In the genomic region with DNA sequence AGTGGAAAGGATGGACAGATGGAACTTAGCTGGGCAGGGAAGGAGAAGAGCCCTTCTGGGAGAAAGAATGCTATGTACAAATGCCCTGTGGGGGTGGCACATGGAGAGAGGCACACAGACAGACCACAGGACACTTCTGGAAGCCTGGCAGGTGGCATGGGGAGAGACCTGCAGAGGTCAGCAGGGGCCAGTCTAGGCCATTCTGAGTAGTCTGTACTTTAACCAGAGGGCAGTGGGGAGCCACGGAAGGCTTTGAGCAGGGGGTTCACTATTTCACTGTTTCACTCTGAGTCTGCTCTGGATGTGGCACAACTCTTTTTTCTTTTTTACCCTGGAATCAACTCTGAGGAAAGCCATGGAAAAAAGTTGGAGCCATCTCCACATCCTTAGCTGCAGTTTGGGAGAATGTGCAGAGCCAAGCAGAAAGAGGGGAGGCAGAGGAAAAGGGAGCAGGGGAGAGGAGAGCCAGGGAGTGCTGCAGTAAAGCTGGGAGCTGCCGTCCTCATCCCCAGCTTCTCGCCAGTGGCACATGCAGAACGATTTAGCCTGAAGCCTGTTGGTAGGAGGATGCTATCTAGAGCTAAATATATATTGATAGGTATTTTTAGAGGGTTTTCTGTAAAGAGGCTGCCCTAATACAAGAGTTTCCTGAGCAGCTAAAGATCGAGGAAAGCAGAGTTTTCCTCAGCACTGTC, we compare ENCODE assay signal across 33 cellular contexts. TPM values are rescaled to one million over a fixed set of nuclear protein-coding genes. Genes with fewer than 3 reads are reported as not detected.
"Had no signal": no experiment of that assay in that cellular context is flagged by ENCODE, and none has a peak within 500 bp of the region (broad histone marks: within the 10 kb centered on the region; RNA-seq: fewer than 3 reads in every experiment).

No MANE protein-coding gene starts in this region.

- H3K27me3 ChIP-seq: adrenal gland, body of pancreas, colonic mucosa, esophagus squamous epithelium had no signal

- H3K9me3 Mint-ChIP-seq: activated CD4-positive, alpha-beta memory T cell treated with anti-CD3 and anti-CD28 coated beads for 36 hours; activated CD4-positive, alpha-beta T cell treated with anti-CD3 and anti-CD28 coated beads, Interleukin-2, amount 10 ng/mL, durations not matched to agents 24 days and 14 days; activated naive CD4-positive, alpha-beta T cell treated with anti-CD3 and anti-CD28 coated beads for 36 hours; activated naive CD4-positive, alpha-beta T cell treated with anti-CD3 and anti-CD28 coated beads, Interleukin-2, amount 50 U/mL, for 24 hours; activated naive CD8-positive, alpha-beta T cell treated with anti-CD3 and anti-CD28 coated beads for 36 hours; activated naive CD8-positive, alpha-beta T cell treated with anti-CD3 and anti-CD28 coated beads, Interleukin-2, amount 50 U/mL, for 24 hours; activated T-helper 1 cell treated with anti-CD3 and anti-CD28 coated beads, Interleukin-12 subunit alpha, Interleukin-12 subunit beta, Interleukin-2, Interleukin-4 antibody, amounts not matched to agents 30 ng/mL and 10 ng/mL and 1 ng/mL, durations not matched to agents 14 hours and 24 hours and 36 hours; activated T-helper 2 cell treated with anti-CD3 and anti-CD28 coated beads, Interferon-gamma antibody, Interleukin-2, Interleukin-4, amounts not matched to agents 10 μg/mL and 5 μg/mL and 100 μg/mL, durations not matched to agents 14 hours and 24 hours and 36 hours had no signal

- H3K4me3 ChIP-seq: adrenal gland, body of pancreas, colonic mucosa, esophagus squamous epithelium had no signal

- H3K27ac ChIP-seq: adrenal gland, body of pancreas, colonic mucosa, epithelial cell of prostate, esophagus squamous epithelium had no signal

- H3K27ac Mint-ChIP-seq: activated CD4-positive, alpha-beta memory T cell treated with anti-CD3 and anti-CD28 coated beads for 36 hours; activated CD4-positive, alpha-beta T cell treated with anti-CD3 and anti-CD28 coated beads for 36 hours; activated CD4-positive, alpha-beta T cell treated with anti-CD3 and anti-CD28 coated beads, Interleukin-2, amount 10 ng/mL, durations not matched to agents 24 days and 14 days; activated CD8-positive, alpha-beta memory T cell treated with anti-CD3 and anti-CD28 coated beads, Interleukin-2, amount 10 ng/mL, durations not matched to agents 7 days and 5 days; activated CD8-positive, alpha-beta T cell treated with anti-CD3 and anti-CD28 coated beads, Interleukin-2, amount 10 ng/mL, durations not matched to agents 7 days and 5 days; activated naive CD4-positive, alpha-beta T cell treated with anti-CD3 and anti-CD28 coated beads for 36 hours; activated naive CD4-positive, alpha-beta T cell treated with anti-CD3 and anti-CD28 coated beads, Interleukin-2, amount 50 U/mL, for 24 hours; activated naive CD8-positive, alpha-beta T cell treated with anti-CD3 and anti-CD28 coated beads for 36 hours; activated naive CD8-positive, alpha-beta T cell treated with anti-CD3 and anti-CD28 coated beads, Interleukin-2, amount 50 U/mL, for 24 hours; activated T-helper 1 cell treated with anti-CD3 and anti-CD28 coated beads, Interleukin-12 subunit alpha, Interleukin-12 subunit beta, Interleukin-2, Interleukin-4 antibody, amounts not matched to agents 30 ng/mL and 10 ng/mL and 1 ng/mL, durations not matched to agents 14 hours and 24 hours and 36 hours; activated T-helper 2 cell treated with anti-CD3 and anti-CD28 coated beads, Interferon-gamma antibody, Interleukin-2, Interleukin-4, amounts not matched to agents 10 μg/mL and 5 μg/mL and 100 μg/mL, durations not matched to agents 14 hours and 24 hours and 36 hours had no signal

- H3K36me3 ChIP-seq: adrenal gland, colonic mucosa, esophagus squamous epithelium had no signal

- H3K4me1 Mint-ChIP-seq: activated CD4-positive, alpha-beta T cell treated with anti-CD3 and anti-CD28 coated beads for 36 hours; activated naive CD4-positive, alpha-beta T cell treated with anti-CD3 and anti-CD28 coated beads, Interleukin-2, amount 50 U/mL, for 24 hours; activated naive CD8-positive, alpha-beta T cell treated with anti-CD3 and anti-CD28 coated beads for 36 hours; activated naive CD8-positive, alpha-beta T cell treated with anti-CD3 and anti-CD28 coated beads, Interleukin-2, amount 50 U/mL, for 24 hours had no signal

- H3K4me1 ChIP-seq: adrenal gland, body of pancreas, colonic mucosa, esophagus squamous epithelium had no signal

- DNase-seq: activated CD4-positive, alpha-beta memory T cell treated with anti-CD3 and anti-CD28 coated beads for 36 hours; activated CD4-positive, alpha-beta T cell treated with anti-CD3 and anti-CD28 coated beads for 36 hours; activated CD4-positive, alpha-beta T cell treated with anti-CD3 and anti-CD28 coated beads, Interleukin-2, amount 10 ng/mL, durations not matched to agents 24 days and 14 days; activated CD4-positive, CD25-positive, alpha-beta regulatory T cell; activated CD4-positive, CD25-positive, alpha-beta regulatory T cell treated with anti-CD3 and anti-CD28 coated beads, Interleukin-2, amount 50 U/mL, for 72 hours; activated CD8-positive, alpha-beta memory T cell treated with anti-CD3 and anti-CD28 coated beads, Interleukin-2, amount 10 ng/mL, durations not matched to agents 7 days and 5 days; activated CD8-positive, alpha-beta memory T cell treated with anti-CD3 and anti-CD28 coated beads, Interleukin-2, amount 50 U/mL, for 4 hours; activated CD8-positive, alpha-beta T cell treated with anti-CD3 and anti-CD28 coated beads, Interleukin-2, amount 10 ng/mL, durations not matched to agents 7 days and 5 days; activated effector memory CD4-positive, alpha-beta T cell treated with anti-CD3 and anti-CD28 coated beads, Interleukin-2, amount 50 U/mL, for 16 hours; activated naive CD4-positive, alpha-beta T cell treated with anti-CD3 and anti-CD28 coated beads for 36 hours; activated naive CD8-positive, alpha-beta T cell treated with anti-CD3 and anti-CD28 coated beads for 36 hours; activated naive CD8-positive, alpha-beta T cell treated with anti-CD3 and anti-CD28 coated beads, Interleukin-2, amount 50 U/mL, for 24 hours; activated T-cell treated with anti-CD3 and anti-CD28 coated beads, Interleukin-2, amount 50 U/mL, for 1 hour; activated T-cell treated with anti-CD3 and anti-CD28 coated beads, Interleukin-2, amount 50 U/mL, for 48 hours; adrenal gland; aorta; body of pancreas; central memory CD4-positive, alpha-beta T cell; cerebellar nuclear complex; colonic mucosa; effector CD8-positive, alpha-beta T cell; esophagus squamous epithelium; foreskin melanocyte; T-helper 1 cell; T-helper 2 cell had no signal

- ATAC-seq: activated CD4-positive, alpha-beta T cell treated with anti-CD3 and anti-CD28 coated beads for 36 hours; activated CD8-positive, alpha-beta memory T cell treated with anti-CD3 and anti-CD28 coated beads, Interleukin-2, amount 10 ng/mL, durations not matched to agents 7 days and 5 days; activated CD8-positive, alpha-beta T cell treated with anti-CD3 and anti-CD28 coated beads, Interleukin-2, amount 10 ng/mL, durations not matched to agents 7 days and 5 days; activated naive CD8-positive, alpha-beta T cell treated with anti-CD3 and anti-CD28 coated beads, Interleukin-2, amount 50 U/mL, for 24 hours; body of pancreas had no signal

- H3K36me3 Mint-ChIP-seq: activated CD4-positive, alpha-beta memory T cell treated with anti-CD3 and anti-CD28 coated beads for 36 hours; activated CD8-positive, alpha-beta memory T cell treated with anti-CD3 and anti-CD28 coated beads, Interleukin-2, amount 10 ng/mL, durations not matched to agents 7 days and 5 days; activated naive CD4-positive, alpha-beta T cell treated with anti-CD3 and anti-CD28 coated beads, Interleukin-2, amount 50 U/mL, for 24 hours; activated naive CD8-positive, alpha-beta T cell treated with anti-CD3 and anti-CD28 coated beads for 36 hours had no signal

- H3K4me3 Mint-ChIP-seq: activated CD4-positive, alpha-beta memory T cell treated with anti-CD3 and anti-CD28 coated beads for 36 hours; activated CD4-positive, alpha-beta T cell treated with anti-CD3 and anti-CD28 coated beads for 36 hours; activated CD4-positive, alpha-beta T cell treated with anti-CD3 and anti-CD28 coated beads, Interleukin-2, amount 10 ng/mL, durations not matched to agents 24 days and 14 days; activated CD8-positive, alpha-beta memory T cell treated with anti-CD3 and anti-CD28 coated beads, Interleukin-2, amount 10 ng/mL, durations not matched to agents 7 days and 5 days; activated CD8-positive, alpha-beta T cell treated with anti-CD3 and anti-CD28 coated beads, Interleukin-2, amount 10 ng/mL, durations not matched to agents 7 days and 5 days; activated naive CD4-positive, alpha-beta T cell treated with anti-CD3 and anti-CD28 coated beads for 36 hours; activated naive CD4-positive, alpha-beta T cell treated with anti-CD3 and anti-CD28 coated beads, Interleukin-2, amount 50 U/mL, for 24 hours; activated naive CD8-positive, alpha-beta T cell treated with anti-CD3 and anti-CD28 coated beads for 36 hours; activated naive CD8-positive, alpha-beta T cell treated with anti-CD3 and anti-CD28 coated beads, Interleukin-2, amount 50 U/mL, for 24 hours; activated T-helper 1 cell treated with anti-CD3 and anti-CD28 coated beads, Interleukin-12 subunit alpha, Interleukin-12 subunit beta, Interleukin-2, Interleukin-4 antibody, amounts not matched to agents 30 ng/mL and 10 ng/mL and 1 ng/mL, durations not matched to agents 14 hours and 24 hours and 36 hours had no signal

- H3K9me3 ChIP-seq: adrenal gland, body of pancreas, colonic mucosa, esophagus squamous epithelium had no signal

RNA-seq across cellular contexts. Expression of gene CACNA1E, which starts 34.0 kb away (rescaled TPM):
- total RNA-seq: activated CD4-positive, alpha-beta memory T cell treated with anti-CD3 and anti-CD28 coated beads for 36 hours; activated CD4-positive, alpha-beta T cell treated with anti-CD3 and anti-CD28 coated beads for 36 hours; activated CD4-positive, alpha-beta T cell treated with anti-CD3 and anti-CD28 coated beads, Interleukin-2, amount 10 ng/mL, durations not matched to agents 24 days and 14 days; activated CD8-positive, alpha-beta memory T cell treated with anti-CD3 and anti-CD28 coated beads for 36 hours; activated CD8-positive, alpha-beta memory T cell treated with anti-CD3 and anti-CD28 coated beads, Interleukin-2, amount 10 ng/mL, durations not matched to agents 7 days and 5 days; activated naive CD4-positive, alpha-beta T cell treated with anti-CD3 and anti-CD28 coated beads for 36 hours; activated T-helper 1 cell treated with anti-CD3 and anti-CD28 coated beads, Interleukin-12 subunit alpha, Interleukin-12 subunit beta, Interleukin-2, Interleukin-4 antibody, amounts not matched to agents 30 ng/mL and 10 ng/mL and 1 ng/mL, durations not matched to agents 14 hours and 24 hours and 36 hours; activated T-helper 2 cell treated with anti-CD3 and anti-CD28 coated beads, Interferon-gamma antibody, Interleukin-2, Interleukin-4, amounts not matched to agents 10 μg/mL and 5 μg/mL and 100 μg/mL, durations not matched to agents 14 hours and 24 hours and 36 hours; endothelial cell of umbilical vein; fibroblast of lung; fibroblast of villous mesenchyme had no signal
- polyA plus RNA-seq: aorta, endothelial cell of umbilical vein had no signal
